In the genomic region with DNA sequence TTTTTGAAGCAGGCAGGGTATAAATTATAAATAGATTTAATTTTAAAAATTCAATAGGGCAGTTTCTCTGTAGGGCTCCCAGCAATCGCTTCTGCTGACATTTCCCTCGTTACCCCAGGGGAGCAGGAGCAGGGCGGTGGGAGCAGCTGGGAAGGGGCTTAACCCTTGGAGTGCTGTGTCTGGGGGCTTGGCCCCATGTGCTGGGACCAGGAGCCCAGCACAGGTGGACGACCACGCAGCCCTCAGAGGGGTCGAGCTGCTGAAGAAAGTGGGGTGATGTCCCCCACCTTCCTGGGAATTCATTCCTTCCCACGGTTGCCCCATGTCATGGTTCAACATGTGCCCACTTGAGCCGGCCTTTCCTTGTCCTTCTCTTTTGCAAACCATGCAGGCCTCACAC, we compare ENCODE assay signal across 1 cellular context.
TF ChIP-seq lines count a peak whose summit lies in the region.

No MANE protein-coding gene starts in this region.

TF ChIP-seq in H1, 55 proteins besides CTCF, POLR2A, EP300 and RAD21 (continued from another document):
- no peak for TF ChIP-seq BRCA1 (IDR thresholded peaks at IDR 0.05; ENCODE audit: low read depth, low read length)
